Comparison of ENCODE assay signal across 26 cellular contexts in genomic region chr11:3223932-3224729, GRCh38. TPM values are rescaled to one million over a fixed set of nuclear protein-coding genes. Genes with fewer than 3 reads are reported as not detected.
A peak's percentile ranks its signal among the peaks of the same experiment; 100 is the strongest.
DNase-seq lines count a peak whose midpoint lies in the region; ATAC-seq and TF ChIP-seq lines count a peak whose summit lies in the region.
"Had no signal": no experiment of that assay in that cellular context is flagged by ENCODE, and none has a peak within 500 bp of the region (broad histone marks: within the 10 kb centered on the region; RNA-seq: fewer than 3 reads in every experiment).

No MANE protein-coding gene starts in this region.

- H3K27me3 Mint-ChIP-seq in activated CD8-positive, alpha-beta T cell treated with anti-CD3 and anti-CD28 coated beads, Interleukin-2, amount 10 ng/mL, durations not matched to agents 7 days and 5 days (ENCODE audit: low read depth), result peaks cover 7% of the 10 kb centered on the region
- no peaks in the 10 kb centered on the region for H3K27me3 Mint-ChIP-seq in activated CD8-positive, alpha-beta T cell treated with anti-CD3 and anti-CD28 coated beads for 36 hours
- H3K27me3 Mint-ChIP-seq in effector memory CD8-positive, alpha-beta T cell, result peaks cover 42 to 79% of the 10 kb centered on the region in 2 donors
- peaks cover 55% of the 10 kb centered on the region for H3K27me3 Mint-ChIP-seq in progenitor cell of endocrine pancreas

- H3K36me3 ChIP-seq in Loucy (ENCODE audit: insufficient read depth, low read length) (no peaks in the 10 kb centered on the region), spleen (no peaks in the 10 kb centered on the region)
- H3K36me3 ChIP-seq: heart left ventricle, prostate gland, vagina had no signal

- H3K27ac ChIP-seq in spleen, result no peak overlapping the region
- H3K27ac ChIP-seq: heart left ventricle, prostate gland, vagina had no signal

- H3K27ac Mint-ChIP-seq in activated CD8-positive, alpha-beta T cell treated with anti-CD3 and anti-CD28 coated beads, Interleukin-2, amount 10 ng/mL, durations not matched to agents 7 days and 5 days, result no peak overlapping the region
- no peak overlapping the region for H3K27ac Mint-ChIP-seq in activated CD8-positive, alpha-beta T cell treated with anti-CD3 and anti-CD28 coated beads for 36 hours
- no peak overlapping the region for H3K27ac Mint-ChIP-seq in effector memory CD8-positive, alpha-beta T cell
- no peak overlapping the region for H3K27ac Mint-ChIP-seq in progenitor cell of endocrine pancreas
- H3K27ac Mint-ChIP-seq: activated naive CD8-positive, alpha-beta T cell treated with anti-CD3 and anti-CD28 coated beads for 36 hours; naive B cell had no signal

- CTCF ChIA-PET in activated CD8-positive, alpha-beta T cell treated with anti-CD3 and anti-CD28 coated beads, Interleukin-2, amount 10 ng/mL, durations not matched to agents 7 days and 5 days (lab: Charles Lee), result interaction anchor here (0.6 to 1.2 kb wide), 2 partner anchors 132 to 253 kb away, joined by 3 read pairs; no protein-coding TSS in a partner anchor
- CTCF ChIA-PET in activated CD8-positive, alpha-beta T cell treated with anti-CD3 and anti-CD28 coated beads for 36 hours (lab: Charles Lee), result interaction anchor here (1.0 kb wide), 2 partner anchors 114 to 187 kb away, joined by 3 to 4 read pairs; no protein-coding TSS in a partner anchor

- H3K4me3 ChIP-seq in Loucy (ENCODE audit: low read length, poor library complexity, severe bottlenecking) (peak overlapping the region; percentile 38), spleen (no peak overlapping the region)
- H3K4me3 ChIP-seq: heart left ventricle, lung, prostate gland, vagina had no signal

- H3F3A ChIP-seq in Loucy (ENCODE audit: low read depth), result no peaks in the 10 kb centered on the region

- intact Hi-C loops in activated CD8-positive, alpha-beta T cell treated with anti-CD3 and anti-CD28 coated beads for 36 hours (cut with micrococcal nuclease), result no loop called here
- intact Hi-C loops in spleen (cut with DNase I; ENCODE audit: low total_unique reads), result no loop called here

- H3K27me3 ChIP-seq in Loucy (ENCODE audit: insufficient read depth, low read length, poor library complexity, severe bottlenecking) (no peaks in the 10 kb centered on the region), spleen (replicated peaks in 1 of 7) (peaks cover 0 to 78% (median 6%) of the 10 kb centered on the region in 7 donors)
- H3K27me3 ChIP-seq: vagina had no signal

- H3K4me1 Mint-ChIP-seq in activated CD8-positive, alpha-beta T cell treated with anti-CD3 and anti-CD28 coated beads, Interleukin-2, amount 10 ng/mL, durations not matched to agents 7 days and 5 days (ENCODE audit: low read depth), result peaks cover 8% of the 10 kb centered on the region
- peaks cover 6% of the 10 kb centered on the region for H3K4me1 Mint-ChIP-seq in activated CD8-positive, alpha-beta T cell treated with anti-CD3 and anti-CD28 coated beads for 36 hours (ENCODE audit: low read depth)
- peaks cover 0 to 8% of the 10 kb centered on the region in 2 donors for H3K4me1 Mint-ChIP-seq in effector memory CD8-positive, alpha-beta T cell (ENCODE audit: low read depth in 2 of 2)
- H3K4me1 Mint-ChIP-seq in progenitor cell of endocrine pancreas (ENCODE audit: low read depth), result no peaks in the 10 kb centered on the region

- no peak overlapping the region for H3K4me3 Mint-ChIP-seq in activated CD8-positive, alpha-beta T cell treated with anti-CD3 and anti-CD28 coated beads, Interleukin-2, amount 10 ng/mL, durations not matched to agents 7 days and 5 days
- H3K4me3 Mint-ChIP-seq in activated CD8-positive, alpha-beta T cell treated with anti-CD3 and anti-CD28 coated beads for 36 hours, result no peak overlapping the region
- no peak overlapping the region for H3K4me3 Mint-ChIP-seq in effector memory CD8-positive, alpha-beta T cell
- no peak overlapping the region for H3K4me3 Mint-ChIP-seq in progenitor cell of endocrine pancreas (ENCODE audit: low read depth)
- H3K4me3 Mint-ChIP-seq: activated naive CD8-positive, alpha-beta T cell treated with anti-CD3 and anti-CD28 coated beads for 36 hours; activated T-cell treated with anti-CD3 and anti-CD28 coated beads, Interleukin-2, amount 50 U/mL, for 4 hours; naive B cell had no signal

- no peaks in the 10 kb centered on the region for H3K9me2 ChIP-seq in Loucy (replicated peaks; ENCODE audit: low read depth, low read length)

- no peaks in the 10 kb centered on the region for H3K36me3 Mint-ChIP-seq in activated CD8-positive, alpha-beta T cell treated with anti-CD3 and anti-CD28 coated beads, Interleukin-2, amount 10 ng/mL, durations not matched to agents 7 days and 5 days (ENCODE audit: low read depth)
- H3K36me3 Mint-ChIP-seq in activated CD8-positive, alpha-beta T cell treated with anti-CD3 and anti-CD28 coated beads for 36 hours (ENCODE audit: low read depth), result no peaks in the 10 kb centered on the region
- H3K36me3 Mint-ChIP-seq in effector memory CD8-positive, alpha-beta T cell (ENCODE audit: insufficient read depth), result no peaks in the 10 kb centered on the region
- H3K36me3 Mint-ChIP-seq in progenitor cell of endocrine pancreas (ENCODE audit: insufficient read depth), result no peaks in the 10 kb centered on the region
- H3K36me3 Mint-ChIP-seq: activated naive CD8-positive, alpha-beta T cell treated with anti-CD3 and anti-CD28 coated beads for 36 hours; naive B cell had no signal

- no peak for TF ChIP-seq CTCF in activated CD8-positive, alpha-beta T cell treated with anti-CD3 and anti-CD28 coated beads for 36 hours (IDR thresholded peaks at IDR 0.05)
- no peak for TF ChIP-seq CTCF in Loucy (conservative IDR thresholded peaks at IDR 0.05; ENCODE audit: low read length)
- no peak for TF ChIP-seq CTCF in spleen (IDR thresholded peaks at IDR 0.05 in 8 of 11, conservative IDR thresholded peaks at IDR 0.05 in 3 of 11)
- no peak for TF ChIP-seq CTCF in progenitor cell of endocrine pancreas (IDR thresholded peaks at IDR 0.05; ENCODE audit: unreplicated experiment)

- peak overlapping the region; percentile 67 for H3K9ac ChIP-seq in Loucy (ENCODE audit: low read depth, low read length, poor library complexity, severe bottlenecking)

- no peak overlapping the region for H2AFZ ChIP-seq in Loucy (ENCODE audit: low read length)

- WGBS in spleen, 5 donors, result 76 to 81% (median 79%) methylated on average over 15 of the region's 15 CpGs

- DNase-seq in activated CD8-positive, alpha-beta T cell treated with anti-CD3 and anti-CD28 coated beads, Interleukin-2, amount 10 ng/mL, durations not matched to agents 7 days and 5 days, result peak; percentile 11
- DNase-seq in activated CD8-positive, alpha-beta T cell treated with anti-CD3 and anti-CD28 coated beads for 36 hours, result no peak
- DNase-seq in iPS-NIHi11 (ENCODE audit: low spot score), result peak; percentile 43
- DNase-seq in spleen, result peak; percentile 64
- no peak for DNase-seq in GM19238 (ENCODE audit: insufficient read length, low spot score)
- no peak for DNase-seq in effector memory CD8-positive, alpha-beta T cell
- no peak for DNase-seq in progenitor cell of endocrine pancreas (ENCODE audit: low spot score, unreplicated experiment)
- DNase-seq: activated naive CD8-positive, alpha-beta T cell treated with anti-CD3 and anti-CD28 coated beads for 36 hours; activated T-cell treated with anti-CD3 and anti-CD28 coated beads, Interleukin-2, amount 50 U/mL, for 4 hours; DMS53; KG1; naive B cell; NCI-H1092; NCI-H2081; small intestine; stimulated activated CD4-positive, alpha-beta T cell treated with anti-CD3 and anti-CD28 coated beads, Interleukin-4, amount 100 ng/mL, for 4 hours; substantia nigra had no signal

- no peak for TF ChIP-seq POLR2A in spleen (IDR thresholded peaks at IDR 0.05)

- H3K4me1 ChIP-seq in Loucy (ENCODE audit: insufficient read depth, low read length, poor library complexity, severe bottlenecking) (peaks cover 51% of the 10 kb centered on the region), spleen (peaks cover 0 to 16% (median 0%) of the 10 kb centered on the region in 6 donors)
- H3K4me1 ChIP-seq: prostate gland had no signal

- no peaks in the 10 kb centered on the region for H3K79me2 ChIP-seq in Loucy (ENCODE audit: insufficient read depth, low read length)

- peak overlapping the region; percentile 59 for H3K4me2 ChIP-seq in Loucy (ENCODE audit: low read depth, low read length, poor library complexity, severe bottlenecking)

- H3K9me3 ChIP-seq in Loucy (ENCODE audit: insufficient read depth, low read depth, low read length) (no peaks in the 10 kb centered on the region), spleen (no peaks in the 10 kb centered on the region)
- H3K9me3 ChIP-seq: heart left ventricle, prostate gland, vagina had no signal

- no peak for ATAC-seq in activated CD8-positive, alpha-beta T cell treated with anti-CD3 and anti-CD28 coated beads, Interleukin-2, amount 10 ng/mL, durations not matched to agents 7 days and 5 days
- no peak for ATAC-seq in activated CD8-positive, alpha-beta T cell treated with anti-CD3 and anti-CD28 coated beads for 36 hours
- ATAC-seq in effector memory CD8-positive, alpha-beta T cell (replicated peaks), result no peak
- ATAC-seq: activated T-cell treated with anti-CD3 and anti-CD28 coated beads, Interleukin-2, amount 50 U/mL, for 4 hours; heart left ventricle had no signal

- no peaks in the 10 kb centered on the region for H4K20me1 ChIP-seq in Loucy (ENCODE audit: insufficient read depth, low read length, poor library complexity, severe bottlenecking)

- POLR2A ChIA-PET in activated CD8-positive, alpha-beta T cell treated with anti-CD3 and anti-CD28 coated beads, Interleukin-2, amount 10 ng/mL, durations not matched to agents 7 days and 5 days (lab: Charles Lee), result no interaction called here
- POLR2A ChIA-PET in activated CD8-positive, alpha-beta T cell treated with anti-CD3 and anti-CD28 coated beads for 36 hours (lab: Charles Lee), result no interaction called here

- H3K9me3 Mint-ChIP-seq in activated CD8-positive, alpha-beta T cell treated with anti-CD3 and anti-CD28 coated beads, Interleukin-2, amount 10 ng/mL, durations not matched to agents 7 days and 5 days (ENCODE audit: insufficient read depth), result no peaks in the 10 kb centered on the region
- H3K9me3 Mint-ChIP-seq in activated CD8-positive, alpha-beta T cell treated with anti-CD3 and anti-CD28 coated beads for 36 hours, result no peaks in the 10 kb centered on the region
- H3K9me3 Mint-ChIP-seq in effector memory CD8-positive, alpha-beta T cell, result no peaks in the 10 kb centered on the region
- H3K9me3 Mint-ChIP-seq in progenitor cell of endocrine pancreas (ENCODE audit: low read depth), result no peaks in the 10 kb centered on the region
- H3K9me3 Mint-ChIP-seq: activated naive CD8-positive, alpha-beta T cell treated with anti-CD3 and anti-CD28 coated beads for 36 hours; activated T-cell treated with anti-CD3 and anti-CD28 coated beads, Interleukin-2, amount 50 U/mL, for 4 hours; naive B cell had no signal

RNA-seq across cellular contexts. Expression of gene MRGPRG, which starts 5.5 kb away (rescaled TPM):
- total RNA-seq in activated CD8-positive, alpha-beta T cell treated with anti-CD3 and anti-CD28 coated beads, Interleukin-2, amount 10 ng/mL, durations not matched to agents 7 days and 5 days, result not detected
- total RNA-seq in activated CD8-positive, alpha-beta T cell treated with anti-CD3 and anti-CD28 coated beads for 36 hours, result not detected
- total RNA-seq in spleen (not detected), progenitor cell of endocrine pancreas (not detected in 2 replicates)
- polyA plus RNA-seq in spleen, result not detected
- total RNA-seq: A673; activated naive CD8-positive, alpha-beta T cell treated with anti-CD3 and anti-CD28 coated beads for 36 hours; activated T-cell treated with anti-CD3 and anti-CD28 coated beads, Interleukin-2, amount 50 U/mL, for 4 hours; chondrocyte; fibroblast of lung; heart left ventricle; lung; NCI-H460; vagina had no signal
- polyA plus RNA-seq: fibroblast of lung, heart left ventricle, lung, small intestine had no signal

RNA-seq across cellular contexts. Expression of gene MRGPRE, which starts 8.1 kb away (rescaled TPM):
- total RNA-seq in activated CD8-positive, alpha-beta T cell treated with anti-CD3 and anti-CD28 coated beads, Interleukin-2, amount 10 ng/mL, durations not matched to agents 7 days and 5 days, result not detected
- not detected for total RNA-seq in activated CD8-positive, alpha-beta T cell treated with anti-CD3 and anti-CD28 coated beads for 36 hours
- 1 to 10 TPM in 2 of 7 donors, under 1 TPM in 2, not detected in 3; 0.41 to 1.9 (median 1.2) TPM for total RNA-seq in spleen
- not detected for polyA plus RNA-seq in spleen
- not detected in 2 replicates for total RNA-seq in progenitor cell of endocrine pancreas
- total RNA-seq: A673; activated naive CD8-positive, alpha-beta T cell treated with anti-CD3 and anti-CD28 coated beads for 36 hours; activated T-cell treated with anti-CD3 and anti-CD28 coated beads, Interleukin-2, amount 50 U/mL, for 4 hours; chondrocyte; NCI-H460; vagina had no signal
- polyA plus RNA-seq: fibroblast of lung had no signal

RNA-seq across cellular contexts. Expression of gene OSBPL5, which starts 59.0 kb away (rescaled TPM):
- total RNA-seq in activated CD8-positive, alpha-beta T cell treated with anti-CD3 and anti-CD28 coated beads, Interleukin-2, amount 10 ng/mL, durations not matched to agents 7 days and 5 days, result 10 to 100 TPM; 10.1 to 11.0 TPM
- total RNA-seq in activated CD8-positive, alpha-beta T cell treated with anti-CD3 and anti-CD28 coated beads for 36 hours, result 1 to 10 TPM; 4.8 to 5.9 TPM
- 10 to 100 TPM; 37.2 to 91.2 (median 73.3) TPM for total RNA-seq in spleen
- polyA plus RNA-seq in spleen, result 10 to 100 TPM in 2 of 3 donors, 1 to 10 TPM in 1; 5.1 to 21.6 (median 10.7) TPM
- 11.9 and 13.3 TPM in 2 replicates for total RNA-seq in progenitor cell of endocrine pancreas

Comparison
In these comparisons a context has a peak if more than half of its experiments do, and no peak if none do; other contexts are left out.
1. DNase-seq: peak in activated CD8-positive, alpha-beta T cell treated with anti-CD3 and anti-CD28 coated beads, Interleukin-2, amount 10 ng/mL, durations not matched to agents 7 days and 5 days (single experiment), iPS-NIHi11 (single experiment) and spleen (single experiment); none in activated CD8-positive, alpha-beta T cell treated with anti-CD3 and anti-CD28 coated beads for 36 hours (single experiment), GM19238 (single experiment), effector memory CD8-positive, alpha-beta T cell (0 of 3) and progenitor cell of endocrine pancreas (single experiment).